Comparison of ENCODE assay signal across 1 cellular context in the genomic region with DNA sequence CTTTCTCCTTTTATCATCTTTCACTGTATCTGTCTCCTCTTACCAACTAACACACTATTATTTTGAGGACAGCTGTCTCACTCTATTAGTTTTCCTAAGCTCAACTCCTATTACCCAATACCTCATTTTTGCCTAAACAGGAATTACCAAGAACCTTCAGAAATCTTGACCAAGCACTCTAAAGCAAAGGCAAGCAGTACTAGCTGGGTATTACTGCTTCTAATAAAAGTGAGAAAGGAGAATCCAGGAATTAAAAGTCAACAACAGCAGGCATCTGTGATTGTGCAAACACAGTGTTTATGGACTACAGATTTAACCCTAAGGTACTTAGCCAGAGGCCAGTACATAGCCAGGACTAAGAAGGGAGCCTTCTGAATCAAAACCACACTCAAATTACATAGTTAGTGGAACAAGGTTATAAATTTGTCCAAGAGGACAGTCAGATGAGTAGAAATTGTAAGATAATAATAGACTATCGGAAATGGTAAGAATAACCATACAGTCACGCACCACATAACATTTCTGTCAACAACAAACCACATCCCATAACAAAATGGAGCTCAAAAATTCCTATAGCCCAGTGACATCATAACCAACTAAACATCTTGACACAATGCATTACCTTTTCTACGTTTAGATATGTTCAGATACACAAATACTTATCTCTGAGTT.
TF ChIP-seq lines count a peak whose summit lies in the region.

No MANE protein-coding gene starts in this region.

TF ChIP-seq in GM12878, 131 proteins besides CTCF, POLR2A, EP300 and RAD21:
- TF ChIP-seq, protein P1, sequence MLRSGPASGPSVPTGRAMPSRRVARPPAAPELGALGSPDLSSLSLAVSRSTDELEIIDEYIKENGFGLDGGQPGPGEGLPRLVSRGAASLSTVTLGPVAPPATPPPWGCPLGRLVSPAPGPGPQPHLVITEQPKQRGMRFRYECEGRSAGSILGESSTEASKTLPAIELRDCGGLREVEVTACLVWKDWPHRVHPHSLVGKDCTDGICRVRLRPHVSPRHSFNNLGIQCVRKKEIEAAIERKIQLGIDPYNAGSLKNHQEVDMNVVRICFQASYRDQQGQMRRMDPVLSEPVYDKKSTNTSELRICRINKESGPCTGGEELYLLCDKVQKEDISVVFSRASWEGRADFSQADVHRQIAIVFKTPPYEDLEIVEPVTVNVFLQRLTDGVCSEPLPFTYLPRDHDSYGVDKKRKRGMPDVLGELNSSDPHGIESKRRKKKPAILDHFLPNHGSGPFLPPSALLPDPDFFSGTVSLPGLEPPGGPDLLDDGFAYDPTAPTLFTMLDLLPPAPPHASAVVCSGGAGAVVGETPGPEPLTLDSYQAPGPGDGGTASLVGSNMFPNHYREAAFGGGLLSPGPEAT (IDR thresholded peaks at IDR 0.05; ENCODE audit: low read depth): no peak
- TF ChIP-seq, protein P2, sequence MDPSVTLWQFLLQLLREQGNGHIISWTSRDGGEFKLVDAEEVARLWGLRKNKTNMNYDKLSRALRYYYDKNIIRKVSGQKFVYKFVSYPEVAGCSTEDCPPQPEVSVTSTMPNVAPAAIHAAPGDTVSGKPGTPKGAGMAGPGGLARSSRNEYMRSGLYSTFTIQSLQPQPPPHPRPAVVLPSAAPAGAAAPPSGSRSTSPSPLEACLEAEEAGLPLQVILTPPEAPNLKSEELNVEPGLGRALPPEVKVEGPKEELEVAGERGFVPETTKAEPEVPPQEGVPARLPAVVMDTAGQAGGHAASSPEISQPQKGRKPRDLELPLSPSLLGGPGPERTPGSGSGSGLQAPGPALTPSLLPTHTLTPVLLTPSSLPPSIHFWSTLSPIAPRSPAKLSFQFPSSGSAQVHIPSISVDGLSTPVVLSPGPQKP (IDR thresholded peaks at IDR 0.05; ENCODE audit: low read depth, low read length): no peak
- no peak for TF ChIP-seq GATAD2B (conservative IDR thresholded peaks at IDR 0.05; ENCODE audit: low read depth)
- no peak for TF ChIP-seq CBFB (IDR thresholded peaks at IDR 0.05; ENCODE audit: low read depth)
- TF ChIP-seq CHD1 (IDR thresholded peaks at IDR 0.05; ENCODE audit: low read depth, low read length): no peak
- TF ChIP-seq, protein P3, sequence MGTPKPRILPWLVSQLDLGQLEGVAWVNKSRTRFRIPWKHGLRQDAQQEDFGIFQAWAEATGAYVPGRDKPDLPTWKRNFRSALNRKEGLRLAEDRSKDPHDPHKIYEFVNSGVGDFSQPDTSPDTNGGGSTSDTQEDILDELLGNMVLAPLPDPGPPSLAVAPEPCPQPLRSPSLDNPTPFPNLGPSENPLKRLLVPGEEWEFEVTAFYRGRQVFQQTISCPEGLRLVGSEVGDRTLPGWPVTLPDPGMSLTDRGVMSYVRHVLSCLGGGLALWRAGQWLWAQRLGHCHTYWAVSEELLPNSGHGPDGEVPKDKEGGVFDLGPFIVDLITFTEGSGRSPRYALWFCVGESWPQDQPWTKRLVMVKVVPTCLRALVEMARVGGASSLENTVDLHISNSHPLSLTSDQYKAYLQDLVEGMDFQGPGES (IDR thresholded peaks at IDR 0.05): no peak
- TF ChIP-seq JUND (IDR thresholded peaks at IDR 0.05; ENCODE audit: low read depth, low read length): no peak
- TF ChIP-seq, protein P4, sequence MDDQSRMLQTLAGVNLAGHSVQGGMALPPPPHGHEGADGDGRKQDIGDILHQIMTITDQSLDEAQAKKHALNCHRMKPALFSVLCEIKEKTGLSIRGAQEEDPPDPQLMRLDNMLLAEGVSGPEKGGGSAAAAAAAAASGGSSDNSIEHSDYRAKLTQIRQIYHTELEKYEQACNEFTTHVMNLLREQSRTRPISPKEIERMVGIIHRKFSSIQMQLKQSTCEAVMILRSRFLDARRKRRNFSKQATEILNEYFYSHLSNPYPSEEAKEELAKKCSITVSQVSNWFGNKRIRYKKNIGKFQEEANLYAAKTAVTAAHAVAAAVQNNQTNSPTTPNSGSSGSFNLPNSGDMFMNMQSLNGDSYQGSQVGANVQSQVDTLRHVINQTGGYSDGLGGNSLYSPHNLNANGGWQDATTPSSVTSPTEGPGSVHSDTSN (IDR thresholded peaks at IDR 0.05; ENCODE audit: insufficient replicate concordance, low read depth, low read length): no peak
- TF ChIP-seq MYB (IDR thresholded peaks at IDR 0.05; ENCODE audit: borderline replicate concordance, low read depth, low read length): no peak
- TF ChIP-seq KAT2A (conservative IDR thresholded peaks at IDR 0.05; ENCODE audit: control insufficient read depth, low read depth, low read length): no peak
- TF ChIP-seq ATF7 (IDR thresholded peaks at IDR 0.05; ENCODE audit: low read depth): no peak
- TF ChIP-seq MEF2A (IDR thresholded peaks at IDR 0.05; ENCODE audit: insufficient read depth, low read depth, low read length): no peak
- no peak for TF ChIP-seq ZBED1 (IDR thresholded peaks at IDR 0.05; ENCODE audit: borderline replicate concordance)
- no peak for TF ChIP-seq SP1 (IDR thresholded peaks at IDR 0.05; ENCODE audit: low read depth, low read length)
- TF ChIP-seq WRNIP1 (IDR thresholded peaks at IDR 0.05; ENCODE audit: borderline replicate concordance, low read depth, low read length): no peak
- no peak for TF ChIP-seq NFYA (IDR thresholded peaks at IDR 0.05; ENCODE audit: borderline replicate concordance, low read depth, low read length)
- no peak for TF ChIP-seq ZZZ3 (IDR thresholded peaks at IDR 0.05; ENCODE audit: control insufficient read depth, insufficient read length, low read depth)
- no peak for TF ChIP-seq SMARCA5 (IDR thresholded peaks at IDR 0.05)
- TF ChIP-seq, protein P5, sequence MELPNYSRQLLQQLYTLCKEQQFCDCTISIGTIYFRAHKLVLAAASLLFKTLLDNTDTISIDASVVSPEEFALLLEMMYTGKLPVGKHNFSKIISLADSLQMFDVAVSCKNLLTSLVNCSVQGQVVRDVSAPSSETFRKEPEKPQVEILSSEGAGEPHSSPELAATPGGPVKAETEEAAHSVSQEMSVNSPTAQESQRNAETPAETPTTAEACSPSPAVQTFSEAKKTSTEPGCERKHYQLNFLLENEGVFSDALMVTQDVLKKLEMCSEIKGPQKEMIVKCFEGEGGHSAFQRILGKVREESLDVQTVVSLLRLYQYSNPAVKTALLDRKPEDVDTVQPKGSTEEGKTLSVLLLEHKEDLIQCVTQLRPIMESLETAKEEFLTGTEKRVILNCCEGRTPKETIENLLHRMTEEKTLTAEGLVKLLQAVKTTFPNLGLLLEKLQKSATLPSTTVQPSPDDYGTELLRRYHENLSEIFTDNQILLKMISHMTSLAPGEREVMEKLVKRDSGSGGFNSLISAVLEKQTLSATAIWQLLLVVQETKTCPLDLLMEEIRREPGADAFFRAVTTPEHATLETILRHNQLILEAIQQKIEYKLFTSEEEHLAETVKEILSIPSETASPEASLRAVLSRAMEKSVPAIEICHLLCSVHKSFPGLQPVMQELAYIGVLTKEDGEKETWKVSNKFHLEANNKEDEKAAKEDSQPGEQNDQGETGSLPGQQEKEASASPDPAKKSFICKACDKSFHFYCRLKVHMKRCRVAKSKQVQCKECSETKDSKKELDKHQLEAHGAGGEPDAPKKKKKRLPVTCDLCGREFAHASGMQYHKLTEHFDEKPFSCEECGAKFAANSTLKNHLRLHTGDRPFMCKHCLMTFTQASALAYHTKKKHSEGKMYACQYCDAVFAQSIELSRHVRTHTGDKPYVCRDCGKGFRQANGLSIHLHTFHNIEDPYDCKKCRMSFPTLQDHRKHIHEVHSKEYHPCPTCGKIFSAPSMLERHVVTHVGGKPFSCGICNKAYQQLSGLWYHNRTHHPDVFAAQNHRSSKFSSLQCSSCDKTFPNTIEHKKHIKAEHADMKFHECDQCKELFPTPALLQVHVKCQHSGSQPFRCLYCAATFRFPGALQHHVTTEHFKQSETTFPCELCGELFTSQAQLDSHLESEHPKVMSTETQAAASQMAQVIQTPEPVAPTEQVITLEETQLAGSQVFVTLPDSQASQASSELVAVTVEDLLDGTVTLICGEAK (IDR thresholded peaks at IDR 0.05; ENCODE audit: borderline replicate concordance): no peak
- TF ChIP-seq CBX5 (IDR thresholded peaks at IDR 0.05; ENCODE audit: low read depth): no peak
